In the genomic region with DNA sequence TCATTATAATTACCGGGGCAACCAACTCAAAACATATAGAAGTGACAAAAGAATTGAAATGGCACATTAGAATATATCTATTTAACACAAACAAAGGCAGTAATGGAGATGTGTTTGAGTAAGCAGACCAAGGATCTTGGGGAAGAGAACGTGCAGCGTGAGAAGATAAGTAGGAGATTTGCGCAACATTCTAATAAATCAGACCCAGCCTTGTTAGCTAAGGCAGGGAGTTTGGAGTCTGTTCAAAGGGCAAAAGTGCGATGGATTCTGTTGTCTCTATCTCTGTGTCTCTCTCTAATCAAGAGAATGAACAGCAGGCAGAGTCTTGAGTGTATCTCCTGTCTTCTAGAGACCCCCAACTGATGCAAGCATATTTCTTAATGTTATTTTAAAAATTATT, we compare ENCODE assay signal across 27 cellular contexts. TPM values are rescaled to one million over a fixed set of nuclear protein-coding genes. Genes with fewer than 3 reads are reported as not detected.
"Had no signal": no experiment of that assay in that cellular context is flagged by ENCODE, and none has a peak within 500 bp of the region (broad histone marks: within the 10 kb centered on the region; RNA-seq: fewer than 3 reads in every experiment).

No MANE protein-coding gene starts in this region.

- H3K27me3 ChIP-seq: dorsolateral prefrontal cortex, heart left ventricle, testis, tibial nerve, upper lobe of right lung, vagina had no signal

- DNase-seq: cortex of kidney; dorsolateral prefrontal cortex; effector CD8-positive, alpha-beta T cell; heart left ventricle; hypothalamus; kidney glomerular epithelial cell; mesendoderm; naive thymus-derived CD4-positive, alpha-beta T cell; nephron progenitor cell; psoas muscle; retina; stimulated activated CD4-positive, alpha-beta T cell treated with anti-CD3 and anti-CD28 coated beads, Interleukin-2, amount 100 ng/mL, for 24 hours; stimulated activated CD4-positive, alpha-beta T cell treated with anti-CD3 and anti-CD28 coated beads, Interleukin-4, amount 100 ng/mL, for 4 hours; stimulated activated naive B cell treated with anti-CD40 and anti-IgM and Interleukin-4, amounts not matched to agents 10 μg/mL and 1 μg/mL and 100 μg/mL, for 72 hours; stimulated activated naive CD8-positive, alpha-beta T cell treated with anti-CD3 and anti-CD28 coated beads, Interleukin-15, amount 100 ng/mL, for 72 hours; testis; upper lobe of right lung had no signal

- H3K27ac ChIP-seq: dorsolateral prefrontal cortex, heart left ventricle, psoas muscle, testis, tibial nerve, upper lobe of right lung, vagina had no signal

- H3K4me1 ChIP-seq: heart left ventricle, psoas muscle, testis, tibial nerve, upper lobe of right lung, vagina had no signal

- H3K9me3 ChIP-seq: testis, upper lobe of right lung had no signal

- H3K4me3 ChIP-seq: dorsolateral prefrontal cortex, heart left ventricle, psoas muscle, testis, tibial nerve, upper lobe of right lung, vagina had no signal

- ATAC-seq: heart left ventricle; left lobe of liver; naive thymus-derived CD4-positive, alpha-beta T cell; psoas muscle; sciatic nerve; stimulated activated naive B cell treated with anti-CD40 and anti-IgM and Interleukin-4, amounts not matched to agents 10 μg/mL and 1 μg/mL and 100 μg/mL, for 72 hours; stimulated activated naive CD8-positive, alpha-beta T cell treated with anti-CD3 and anti-CD28 coated beads, Interleukin-15, amount 100 ng/mL, for 72 hours; upper lobe of right lung had no signal

- FAIRE-seq: frontal cortex, islet of Langerhans had no signal

- H3K36me3 ChIP-seq: heart left ventricle, tibial nerve, upper lobe of right lung, vagina had no signal

RNA-seq across cellular contexts. Expression of a gene that starts 55.0 kb away (rescaled TPM):
- total RNA-seq: glomerular endothelial cell, left lobe of liver, osteoblast, psoas muscle, skeletal muscle tissue, subcutaneous adipose tissue, vagina had no signal
- polyA plus RNA-seq: naive thymus-derived CD4-positive, alpha-beta T cell had no signal
